In genomic region chr1:17270891-17271765, GRCh38 we compare ENCODE assay signal across 19 cellular contexts. TPM values are rescaled to one million over a fixed set of nuclear protein-coding genes. Genes with fewer than 3 reads are reported as not detected.
A peak's percentile ranks its signal among the peaks of the same experiment; 100 is the strongest.
DNase-seq lines count a peak whose midpoint lies in the region; ATAC-seq, FAIRE-seq and TF ChIP-seq lines count a peak whose summit lies in the region.
"Had no signal": no experiment of that assay in that cellular context is flagged by ENCODE, and none has a peak within 500 bp of the region (broad histone marks: within the 10 kb centered on the region; RNA-seq: fewer than 3 reads in every experiment).

No MANE protein-coding gene starts in this region.

- no peak overlapping the region for H4K91ac ChIP-seq in neuronal stem cell (ENCODE audit: low read depth, low read length, poor library complexity)

- H3K4me1 ChIP-seq in neuronal stem cell (ENCODE audit: control insufficient read depth in 2 of 2, insufficient read depth in 1 of 2, low read depth in 1 of 2, low read length in 2 of 2): no peaks in the 10 kb centered on the region
- H3K4me1 ChIP-seq: BE2C had no signal

- no peak overlapping the region for H3K27ac ChIP-seq in neuronal stem cell (replicated peaks; ENCODE audit: low read length)
- H3K27ac ChIP-seq: C4-2B had no signal

- H3K27me3 ChIP-seq in bronchial epithelial cell (ENCODE audit: control insufficient read depth, insufficient read depth, low read length) (no peaks in the 10 kb centered on the region), neuronal stem cell (ENCODE audit: control insufficient read depth in 3 of 3, insufficient read depth in 3 of 3, low read depth in 1 of 3, low read length in 3 of 3) (peaks cover 0 to 7% (median 0%) of the 10 kb centered on the region in 3 experiments)
- H3K27me3 ChIP-seq: BE2C had no signal

- H3K4me3 ChIP-seq in bronchial epithelial cell (ENCODE audit: low read depth, low read length) (no peak overlapping the region), neuronal stem cell (ENCODE audit: low read length in 2 of 2) (no peak overlapping the region)
- H3K4me3 ChIP-seq: A549, GM12878 had no signal

- no CpG with 5 or more reads among the region's 23 CpGs for WGBS in neuronal stem cell (ENCODE audit: extremely low coverage in 2 of 2, insufficient read length in 2 of 2, insufficient replicate concordance in 1 of 2), 2 donors

- CTCF ChIA-PET in activated CD8-positive, alpha-beta memory T cell treated with anti-CD3 and anti-CD28 coated beads, Interleukin-2, amount 10 ng/mL, durations not matched to agents 7 days and 5 days (lab: Charles Lee): interaction anchor here (0.6 kb wide), 1 partner anchor 262 kb away, joined by 3 read pairs; no protein-coding TSS in a partner anchor

- DNase-seq in bronchial epithelial cell (ENCODE audit: low read depth) (no peak), head of caudate nucleus (peak in 31 of 42 donors; percentile 13 to 77 (median 35)), neuronal stem cell (ENCODE audit: low spot score) (no peak), NCI-H774 (lab: John Stamatoyannopoulos, UW) (no peak), midbrain (lab: John Stamatoyannopoulos, UW) (no peak), dedifferentiated amniotic fluid mesenchymal stem cell (ENCODE audit: extremely low spot score) (no peak)
- DNase-seq in activated CD8-positive, alpha-beta memory T cell treated with anti-CD3 and anti-CD28 coated beads, Interleukin-2, amount 10 ng/mL, durations not matched to agents 7 days and 5 days: no peak
- DNase-seq: BE2C; CD4-positive, alpha-beta memory T cell; DMS79; H9 had no signal

- H2BK120ac ChIP-seq in neuronal stem cell (ENCODE audit: low read depth, low read length): no peak overlapping the region

- no peak overlapping the region for H3K4me2 ChIP-seq in neuronal stem cell (ENCODE audit: insufficient read depth, low read length, poor library complexity, severe bottlenecking)
- H3K4me2 ChIP-seq: A549 had no signal

- peak overlapping the region; percentile 20 for H2BK5ac ChIP-seq in neuronal stem cell (ENCODE audit: low read length)

- H4K8ac ChIP-seq in neuronal stem cell (ENCODE audit: low read depth, low read length): peak overlapping the region; percentile 29

- no peaks in the 10 kb centered on the region for H3K9me3 Mint-ChIP-seq in activated CD8-positive, alpha-beta memory T cell treated with anti-CD3 and anti-CD28 coated beads, Interleukin-2, amount 10 ng/mL, durations not matched to agents 7 days and 5 days (ENCODE audit: low read depth)
- H3K9me3 Mint-ChIP-seq: CD4-positive, alpha-beta memory T cell; H9 had no signal

- H3K18ac ChIP-seq in neuronal stem cell (ENCODE audit: low read length): no peak overlapping the region

- H3K9ac ChIP-seq in neuronal stem cell (ENCODE audit: low read depth, low read length, poor library complexity): no peak overlapping the region

- peak; percentile 62 for FAIRE-seq in bronchial epithelial cell (lab: Jason Lieb, UNC)
- FAIRE-seq: A549, GM12878, GM18507, HepG2, HTR-8/SVneo had no signal

- H3K27me3 Mint-ChIP-seq in activated CD8-positive, alpha-beta memory T cell treated with anti-CD3 and anti-CD28 coated beads, Interleukin-2, amount 10 ng/mL, durations not matched to agents 7 days and 5 days: peaks cover 8% of the 10 kb centered on the region

- H3K36me3 ChIP-seq in bronchial epithelial cell (ENCODE audit: control insufficient read depth, insufficient read depth, low read length) (peaks cover 1% of the 10 kb centered on the region), neuronal stem cell (replicated peaks in 1 of 2; ENCODE audit: control insufficient read depth in 2 of 2, insufficient read depth in 2 of 2, low read length in 2 of 2) (no peaks in the 10 kb centered on the region)
- H3K36me3 ChIP-seq: BE2C had no signal

- no peak for ATAC-seq in activated CD8-positive, alpha-beta memory T cell treated with anti-CD3 and anti-CD28 coated beads, Interleukin-2, amount 10 ng/mL, durations not matched to agents 7 days and 5 days
- ATAC-seq: A549, GM12878, HepG2 had no signal

- intact Hi-C loops in head of caudate nucleus (cut with DNase I): no loop called here

- H2BK15ac ChIP-seq in neuronal stem cell (ENCODE audit: low read length): no peak overlapping the region

- no peaks in the 10 kb centered on the region for H3K36me3 Mint-ChIP-seq in activated CD8-positive, alpha-beta memory T cell treated with anti-CD3 and anti-CD28 coated beads, Interleukin-2, amount 10 ng/mL, durations not matched to agents 7 days and 5 days
- H3K36me3 Mint-ChIP-seq: CD4-positive, alpha-beta memory T cell had no signal

- TF ChIP-seq CTCF in bronchial epithelial cell (IDR thresholded peaks at IDR 0.05; ENCODE audit: insufficient read depth, low read length, severe bottlenecking): no peak

- H3K4ac ChIP-seq in neuronal stem cell (ENCODE audit: low read length): no peak overlapping the region

- peak overlapping the region; percentile 79 for H3K14ac ChIP-seq in neuronal stem cell (ENCODE audit: low read length)

- H3K4me1 Mint-ChIP-seq in activated CD8-positive, alpha-beta memory T cell treated with anti-CD3 and anti-CD28 coated beads, Interleukin-2, amount 10 ng/mL, durations not matched to agents 7 days and 5 days: peaks cover 10% of the 10 kb centered on the region
- H3K4me1 Mint-ChIP-seq: CD4-positive, alpha-beta memory T cell; H9 had no signal

- H2AFZ ChIP-seq in neuronal stem cell (ENCODE audit: low read length): no peak overlapping the region

- H3K9me3 ChIP-seq in neuronal stem cell (replicated peaks in 1 of 2; ENCODE audit: control insufficient read depth in 2 of 2, insufficient read depth in 1 of 2, low read depth in 1 of 2, low read length in 2 of 2): no peaks in the 10 kb centered on the region
- H3K9me3 ChIP-seq: A549, BE2C had no signal

- peaks cover 2% of the 10 kb centered on the region for H3K79me1 ChIP-seq in neuronal stem cell (ENCODE audit: low read depth, low read length)

- H3K27ac Mint-ChIP-seq in activated CD8-positive, alpha-beta memory T cell treated with anti-CD3 and anti-CD28 coated beads, Interleukin-2, amount 10 ng/mL, durations not matched to agents 7 days and 5 days: no peak overlapping the region

- peak overlapping the region; percentile 29 for H2AK5ac ChIP-seq in neuronal stem cell (ENCODE audit: low read depth, low read length)

- H2BK12ac ChIP-seq in neuronal stem cell (ENCODE audit: low read length): no peak overlapping the region

- no peak overlapping the region for H3K23ac ChIP-seq in neuronal stem cell (ENCODE audit: low read depth, low read length, poor library complexity)

- H3K4me3 Mint-ChIP-seq in activated CD8-positive, alpha-beta memory T cell treated with anti-CD3 and anti-CD28 coated beads, Interleukin-2, amount 10 ng/mL, durations not matched to agents 7 days and 5 days: no peak overlapping the region
- H3K4me3 Mint-ChIP-seq: CD4-positive, alpha-beta memory T cell; H9 had no signal

RNA-seq across cellular contexts. Expression of gene PADI3, which starts 22.2 kb away (rescaled TPM):
- 0.26 and 0.38 TPM in 2 replicates for total RNA-seq in bronchial epithelial cell
- polyA plus RNA-seq in neuronal stem cell (2013, experiment 1 of 2): 0.38 TPM
- 0.36 TPM for polyA plus RNA-seq in neuronal stem cell (2013, experiment 2 of 2)
- total RNA-seq in activated CD8-positive, alpha-beta memory T cell treated with anti-CD3 and anti-CD28 coated beads, Interleukin-2, amount 10 ng/mL, durations not matched to agents 7 days and 5 days: not detected
- total RNA-seq: CD4-positive, alpha-beta memory T cell; GM12878; HepG2 had no signal
- polyA plus RNA-seq: CD4-positive, alpha-beta memory T cell; HepG2 had no signal

RNA-seq across cellular contexts. Expression of gene PADI4, which starts 36.9 kb away (rescaled TPM):
- not detected in 2 replicates for total RNA-seq in bronchial epithelial cell
- polyA plus RNA-seq in neuronal stem cell (2013, experiment 1 of 2): not detected
- not detected for polyA plus RNA-seq in neuronal stem cell (2013, experiment 2 of 2)
- under 1 TPM; 0.41 to 0.45 TPM for total RNA-seq in activated CD8-positive, alpha-beta memory T cell treated with anti-CD3 and anti-CD28 coated beads, Interleukin-2, amount 10 ng/mL, durations not matched to agents 7 days and 5 days
- total RNA-seq: G401 had no signal
- polyA plus RNA-seq: A549, AG04450 had no signal

Comparison
In these comparisons a context has a peak if more than half of its experiments do, and no peak if none do; other contexts are left out.
1. DNase-seq: peak in head of caudate nucleus (31 of 42); none in bronchial epithelial cell (single experiment), neuronal stem cell (single experiment), NCI-H774 (single experiment), activated CD8-positive, alpha-beta memory T cell treated with anti-CD3 and anti-CD28 coated beads, Interleukin-2, amount 10 ng/mL, durations not matched to agents 7 days and 5 days (single experiment), midbrain (single experiment) and dedifferentiated amniotic fluid mesenchymal stem cell (single experiment).